ENCODE assay signal across 10 cellular contexts in genomic region chr14:58082491-58083098, GRCh38.
DNase-seq lines count a peak whose midpoint lies in the region; TF ChIP-seq lines count a peak whose summit lies in the region.
"Had no signal": no experiment of that assay in that cellular context is flagged by ENCODE, and none has a peak within 500 bp of the region (broad histone marks: within the 10 kb centered on the region; RNA-seq: fewer than 3 reads in every experiment).

No MANE protein-coding gene starts in this region.

- TF ChIP-seq POLR2A in testis (IDR thresholded peaks at IDR 0.05), result no peak

- H3K4me1 ChIP-seq in left ventricle myocardium inferior, result peaks cover 23% of the 10 kb centered on the region
- H3K4me1 ChIP-seq in testis, result no peaks in the 10 kb centered on the region

- H3K27me3 ChIP-seq in left ventricle myocardium inferior (ENCODE audit: low read depth) (no peaks in the 10 kb centered on the region), testis (no peaks in the 10 kb centered on the region)

- H3K27ac ChIP-seq in left ventricle myocardium inferior (replicated peaks) (peak overlapping the region; percentile 49), testis (no peak overlapping the region)
- H3K27ac ChIP-seq: C4-2B had no signal

- H3K36me3 ChIP-seq in left ventricle myocardium inferior (no peaks in the 10 kb centered on the region), testis (ENCODE audit: low read depth, missing control alignments) (no peaks in the 10 kb centered on the region)

- WGBS in testis, 2 donors, result 22 to 43% methylated on average over 1 of the region's 1 CpG

- DNase-seq in left ventricle myocardium inferior (no peak), cardiac septum (ENCODE audit: low spot score) (no peak), astrocyte of the spinal cord (ENCODE audit: low read depth, low spot score) (peak; percentile 90), inferior parietal cortex (ENCODE audit: extremely low spot score) (peak; percentile 69), testis (no peak), HuH-7 (ENCODE audit: low spot score) (no peak), GM13976 (ENCODE audit: low spot score) (no peak)
- DNase-seq in activated CD8-positive, alpha-beta memory T cell treated with anti-CD3 and anti-CD28 coated beads for 24 hours, result no peak
- DNase-seq: activated CD4-positive, alpha-beta T cell treated with anti-CD3 and anti-CD28 coated beads for 1 hour had no signal

- intact Hi-C loops in left ventricle myocardium inferior (cut with micrococcal nuclease), result no loop called here
- intact Hi-C loops in cardiac septum (cut with DNase I), result no loop called here
- intact Hi-C loops in testis (cut with DNase I; ENCODE audit: low total_unique reads), result no loop called here

- TF ChIP-seq CTCF in left ventricle myocardium inferior (IDR thresholded peaks at IDR 0.05; ENCODE audit: borderline replicate concordance) (no peak), astrocyte of the spinal cord (IDR thresholded peaks at IDR 0.05; ENCODE audit: low read depth, low read length) (no peak), testis (IDR thresholded peaks at IDR 0.05) (no peak), GM13976 (IDR thresholded peaks at IDR 0.05; ENCODE audit: borderline replicate concordance, control extremely low read depth, extremely low read depth, insufficient read depth, missing control alignments) (no peak)

- H3K4me3 ChIP-seq in left ventricle myocardium inferior, result no peak overlapping the region
- no peak overlapping the region for H3K4me3 ChIP-seq in astrocyte of the spinal cord (ENCODE audit: low read depth, low read length)
- no peak overlapping the region for H3K4me3 ChIP-seq in testis

- in situ Hi-C loops in astrocyte of the spinal cord (cut with HindIII; ENCODE audit: low sequenced_read_pairs) (no loop called here), GM13976 (cut with MboI; ENCODE audit: low sequenced_read_pairs, unreplicated experiment) (no loop called here)

- no peaks in the 10 kb centered on the region for H3K9me3 ChIP-seq in left ventricle myocardium inferior (replicated peaks)
- no peaks in the 10 kb centered on the region for H3K9me3 ChIP-seq in testis

Comparison
In these comparisons a context has a peak if more than half of its experiments do, and no peak if none do; other contexts are left out.
1. DNase-seq: peak in astrocyte of the spinal cord (single experiment) and inferior parietal cortex (single experiment); none in left ventricle myocardium inferior (single experiment), cardiac septum (single experiment), activated CD8-positive, alpha-beta memory T cell treated with anti-CD3 and anti-CD28 coated beads for 24 hours (single experiment), testis (single experiment), HuH-7 (single experiment) and GM13976 (single experiment).